15 cellular contexts compared by ENCODE assay signal in the genomic region with DNA sequence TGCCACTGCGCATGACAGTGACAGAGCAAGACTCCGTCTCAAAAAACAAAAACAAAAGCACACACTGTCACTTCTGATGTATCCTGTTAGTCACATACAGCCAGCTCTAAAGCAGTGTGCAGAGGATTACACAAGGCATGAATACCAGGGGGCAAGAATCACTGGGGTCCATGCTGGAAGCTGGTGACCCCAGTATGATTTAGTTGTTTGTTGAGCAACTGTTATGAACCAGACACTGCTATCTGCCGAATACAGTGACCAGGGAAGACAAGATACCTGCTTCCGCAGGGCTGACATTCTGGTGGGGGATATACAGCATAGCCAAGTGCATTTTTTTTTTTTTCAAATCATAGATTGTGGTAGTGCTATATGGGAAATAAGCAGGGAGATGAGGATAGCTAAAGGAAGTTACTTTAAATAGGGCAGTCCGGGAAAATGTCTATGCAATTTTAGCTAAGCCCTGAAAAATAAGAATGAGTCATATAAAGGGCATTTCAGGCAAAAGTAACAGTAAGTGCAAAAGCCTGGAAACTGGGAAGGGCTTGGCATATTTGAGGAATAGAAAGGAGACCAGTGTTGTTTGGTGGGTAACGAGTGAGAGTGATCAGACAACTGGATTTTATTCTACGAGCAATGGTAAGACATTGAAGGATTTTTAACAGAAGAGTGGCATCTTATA.
DNase-seq lines count a peak whose midpoint lies in the region; TF ChIP-seq lines count a peak whose summit lies in the region.
"Had no signal": no experiment of that assay in that cellular context is flagged by ENCODE, and none has a peak within 500 bp of the region (broad histone marks: within the 10 kb centered on the region; RNA-seq: fewer than 3 reads in every experiment).

No MANE protein-coding gene starts in this region.

- intact Hi-C loops in ascending aorta (cut with DNase I) = no loop called here

- CTCF ChIA-PET in HEK293 (lab: Yijun Ruan, JAX) = interaction anchor here (0.8 kb wide), 1 partner anchor 405 kb away, joined by 3 read pairs; no protein-coding TSS in a partner anchor

- POLR2A ChIA-PET in HEK293 (lab: Yijun Ruan, JAX) = no interaction called here

- peak; percentile 77 for DNase-seq in adipocyte (ENCODE audit: low read depth)
- peak; percentile 10 for DNase-seq in fibroblast of the conjunctiva (ENCODE audit: low read depth)
- peak; percentile 29 for DNase-seq in smooth muscle cell of the brain vasculature (ENCODE audit: low read depth, low spot score)
- DNase-seq in GOT3 (lab: John Stamatoyannopoulos, UW) = no peak
- no peak for DNase-seq in NCI-H1417 (lab: John Stamatoyannopoulos, UW)
- DNase-seq in ascending aorta (ENCODE audit: low spot score in 2 of 2) = no peak
- DNase-seq: activated T-cell treated with anti-CD3 and anti-CD28 coated beads, Interleukin-2, amount 50 U/mL, for 24 hours; anterior cingulate cortex; Caco-2; mucosa of descending colon; NCI-H2107; NK-92 treated with Interleukin-12 subunit alpha and Interleukin-12 subunit beta, amount 100 ng/mL, for 24 hours; right lobe of liver; substantia nigra had no signal

- H3K36me3 ChIP-seq in HEK293 (ENCODE audit: control insufficient read depth in 2 of 2, insufficient read depth in 1 of 2, low read length in 2 of 2) (no peaks in the 10 kb centered on the region), adipocyte (ENCODE audit: control insufficient read depth, insufficient read depth, low read length, severe bottlenecking) (no peaks in the 10 kb centered on the region), ascending aorta (no peaks in the 10 kb centered on the region)
- H3K36me3 ChIP-seq: right lobe of liver had no signal

- no peaks in the 10 kb centered on the region for H3K9me3 ChIP-seq in HEK293 (ENCODE audit: control insufficient read depth, insufficient read depth, low read depth, low read length)
- no peaks in the 10 kb centered on the region for H3K9me3 ChIP-seq in adipocyte (ENCODE audit: control insufficient read depth, low read length)
- no peaks in the 10 kb centered on the region for H3K9me3 ChIP-seq in ascending aorta
- H3K9me3 ChIP-seq: Caco-2, mucosa of descending colon, right lobe of liver had no signal

- H3K27ac ChIP-seq in HEK293 (ENCODE audit: extremely low read depth, low read depth, low read length) (no peak overlapping the region), ascending aorta (peak overlapping the region in 1 of 2 donors; percentile 26)
- H3K27ac ChIP-seq: right lobe of liver had no signal

- H3K4me3 ChIP-seq in HEK293 (ENCODE audit: low read depth, low read length) = no peak overlapping the region
- H3K4me3 ChIP-seq in adipocyte (ENCODE audit: low read length) = peak overlapping the region; percentile 61
- H3K4me3 ChIP-seq in ascending aorta = no peak overlapping the region
- H3K4me3 ChIP-seq: mucosa of descending colon, right lobe of liver had no signal

- TF ChIP-seq CTCF in HEK293 (tag by site-specific recombination; IDR thresholded peaks at IDR 0.05) (no peak), ascending aorta (IDR thresholded peaks at IDR 0.05) (no peak)

- H3K27me3 ChIP-seq in adipocyte (replicated peaks; ENCODE audit: control insufficient read depth, insufficient read depth, low read length) = no peaks in the 10 kb centered on the region
- H3K27me3 ChIP-seq in ascending aorta = no peaks in the 10 kb centered on the region
- H3K27me3 ChIP-seq: right lobe of liver had no signal

- peak overlapping the region; percentile 77 for H3K9ac ChIP-seq in adipocyte (ENCODE audit: low read length)

- H3K4me1 ChIP-seq in HEK293 (ENCODE audit: control insufficient read depth, insufficient read depth, low read length) (no peaks in the 10 kb centered on the region), adipocyte (ENCODE audit: control insufficient read depth, insufficient read depth, low read length) (peaks cover 22% of the 10 kb centered on the region), ascending aorta (no peaks in the 10 kb centered on the region)
- H3K4me1 ChIP-seq: Caco-2, right lobe of liver had no signal

TF ChIP-seq in HEK293, 187 proteins besides CTCF, POLR2A, EP300 and RAD21:
- 0 out of 2 replicates have a peak, but pooled peaks have one; percentile 28 for TF ChIP-seq ZNF548 (tag by site-specific recombination; IDR thresholded peaks at IDR 0.05)
- no peak for TF ChIP-seq ZNF239 (tag by site-specific recombination; IDR thresholded peaks at IDR 0.05)
- TF ChIP-seq BCL11B (tag by site-specific recombination; IDR thresholded peaks at IDR 0.05; ENCODE audit: low read depth) = no peak
- TF ChIP-seq ZNF549 (tag by site-specific recombination; IDR thresholded peaks at IDR 0.05) = no peak
- TF ChIP-seq ZNF426 (tag by site-specific recombination; IDR thresholded peaks at IDR 0.05) = no peak
- 0 out of 2 replicates have a peak, but pooled peaks have one; percentile 48 for TF ChIP-seq PRDM1 (tag by site-specific recombination; IDR thresholded peaks at IDR 0.05)
- TF ChIP-seq SP2 (tag by site-specific recombination; IDR thresholded peaks at IDR 0.05) = no peak
- TF ChIP-seq ZNF133 (tag by site-specific recombination; IDR thresholded peaks at IDR 0.05) = no peak
- TF ChIP-seq, protein P1, sequence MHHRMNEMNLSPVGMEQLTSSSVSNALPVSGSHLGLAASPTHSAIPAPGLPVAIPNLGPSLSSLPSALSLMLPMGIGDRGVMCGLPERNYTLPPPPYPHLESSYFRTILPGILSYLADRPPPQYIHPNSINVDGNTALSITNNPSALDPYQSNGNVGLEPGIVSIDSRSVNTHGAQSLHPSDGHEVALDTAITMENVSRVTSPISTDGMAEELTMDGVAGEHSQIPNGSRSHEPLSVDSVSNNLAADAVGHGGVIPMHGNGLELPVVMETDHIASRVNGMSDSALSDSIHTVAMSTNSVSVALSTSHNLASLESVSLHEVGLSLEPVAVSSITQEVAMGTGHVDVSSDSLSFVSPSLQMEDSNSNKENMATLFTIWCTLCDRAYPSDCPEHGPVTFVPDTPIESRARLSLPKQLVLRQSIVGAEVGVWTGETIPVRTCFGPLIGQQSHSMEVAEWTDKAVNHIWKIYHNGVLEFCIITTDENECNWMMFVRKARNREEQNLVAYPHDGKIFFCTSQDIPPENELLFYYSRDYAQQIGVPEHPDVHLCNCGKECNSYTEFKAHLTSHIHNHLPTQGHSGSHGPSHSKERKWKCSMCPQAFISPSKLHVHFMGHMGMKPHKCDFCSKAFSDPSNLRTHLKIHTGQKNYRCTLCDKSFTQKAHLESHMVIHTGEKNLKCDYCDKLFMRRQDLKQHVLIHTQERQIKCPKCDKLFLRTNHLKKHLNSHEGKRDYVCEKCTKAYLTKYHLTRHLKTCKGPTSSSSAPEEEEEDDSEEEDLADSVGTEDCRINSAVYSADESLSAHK (tag by site-specific recombination; IDR thresholded peaks at IDR 0.05) = no peak
- no peak for TF ChIP-seq MEIS1 (CRISPR knock-in tag; IDR thresholded peaks at IDR 0.05; ENCODE audit: borderline replicate concordance)

Comparison
In these comparisons a context has a peak if more than half of its experiments do, and no peak if none do; other contexts are left out.
1. DNase-seq: peak in adipocyte (single experiment), fibroblast of the conjunctiva (single experiment) and smooth muscle cell of the brain vasculature (single experiment); none in GOT3 (single experiment), NCI-H1417 (0 of 3) and ascending aorta (0 of 2).